In the genomic region with DNA sequence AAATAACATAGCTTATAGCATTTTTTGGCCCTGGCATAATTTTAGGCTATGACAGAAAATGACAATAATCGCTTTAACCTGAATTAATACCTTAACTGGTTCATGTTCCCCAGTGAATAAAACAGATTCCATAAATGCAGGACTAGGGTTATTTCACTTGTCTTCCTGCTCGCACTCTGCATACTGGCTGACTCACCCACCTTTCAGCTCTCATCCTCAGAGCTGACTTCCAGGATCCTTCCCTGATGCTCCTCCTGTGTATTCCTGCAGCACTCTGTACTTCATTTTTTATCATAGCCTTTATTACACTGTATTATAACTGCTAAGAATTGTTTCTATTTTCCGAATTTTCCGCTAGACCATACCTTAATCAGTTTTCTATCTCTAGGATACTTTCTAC, we compare ENCODE assay signal across 31 cellular contexts.
DNase-seq lines count a peak whose midpoint lies in the region; ATAC-seq, FAIRE-seq and TF ChIP-seq lines count a peak whose summit lies in the region.
"Had no signal": no experiment of that assay in that cellular context is flagged by ENCODE, and none has a peak within 500 bp of the region (broad histone marks: within the 10 kb centered on the region; RNA-seq: fewer than 3 reads in every experiment).

No MANE protein-coding gene starts in this region.

- H3K4me3 ChIP-seq in HUES64 (ENCODE audit: low read length), result no peak overlapping the region
- no peak overlapping the region for H3K4me3 ChIP-seq in K562
- no peak overlapping the region for H3K4me3 ChIP-seq in mesendoderm (ENCODE audit: low read length)
- no peak overlapping the region for H3K4me3 ChIP-seq in left ventricle myocardium inferior
- H3K4me3 ChIP-seq in suprapubic skin, result no peak overlapping the region
- H3K4me3 ChIP-seq: BLaER1, breast epithelium, PC-9, prostate gland, tibial nerve had no signal

- peak overlapping the region; percentile 28 for H3K27ac ChIP-seq in HUES64 (ENCODE audit: low read depth, low read length)
- peak overlapping the region; percentile 61; the same call in 2 of the 3 replicates for H3K27ac ChIP-seq in K562 (ENCODE audit: extremely low read depth, low read depth, low read length)
- no peak overlapping the region for H3K27ac ChIP-seq in mesendoderm (ENCODE audit: low read depth, low read length)
- H3K27ac ChIP-seq in left ventricle myocardium inferior (replicated peaks), result no peak overlapping the region
- no peak overlapping the region for H3K27ac ChIP-seq in suprapubic skin
- H3K27ac ChIP-seq: BLaER1, breast epithelium, neutrophil, PC-9, prostate gland, tibial nerve, VCaP had no signal

- no peak overlapping the region for H4K8ac ChIP-seq in mesendoderm (ENCODE audit: low read depth, low read length)

- no peak overlapping the region for H3K4ac ChIP-seq in mesendoderm (ENCODE audit: low read depth, low read length)

- no peak overlapping the region for H3K18ac ChIP-seq in mesendoderm (ENCODE audit: low read length)

- DNase-seq in EH (ENCODE audit: low read depth) (peak; percentile 12), K562 (ENCODE audit: extremely low read depth in 1 of 4, low spot score in 3 of 4) (no peak), mesendoderm (peak; percentile 36), left ventricle myocardium inferior (no peak), suprapubic skin (ENCODE audit: low spot score in 2 of 2) (no peak), erythroblast (lab: John Stamatoyannopoulos, UW) (no peak)
- no peak for DNase-seq in activated T-helper 2 cell treated with anti-CD3 and anti-CD28 coated beads, Interferon-gamma antibody, Interleukin-2, Interleukin-4, amounts not matched to agents 10 μg/mL and 5 μg/mL and 100 μg/mL, durations not matched to agents 14 hours and 24 hours and 36 hours (ENCODE audit: low spot score)
- DNase-seq: activated CD8-positive, alpha-beta memory T cell treated with anti-CD3 and anti-CD28 coated beads for 24 hours; activated effector memory CD4-positive, alpha-beta T cell treated with anti-CD3 and anti-CD28 coated beads, Interleukin-2, amount 50 U/mL, for 16 hours; activated T-cell treated with anti-CD3 and anti-CD28 coated beads for 4 hours; GDM1; hypothalamus; left ventricle myocardium superior; NCI-H1417; NCI-H2081 treated with DMSO at 0.1 percent for 48 hours; NCI-H2227 treated with DMSO at 0.1 percent for 48 hours; NCI-H526 treated with DMSO at 0.1 percent for 48 hours; NK-92 treated with Interleukin-12 subunit alpha and Interleukin-12 subunit beta, amount 100 ng/mL, for 24 hours; PC-9; SHP77; stimulated activated CD4-positive, alpha-beta T cell treated with anti-CD3 and anti-CD28 coated beads, Interleukin-4, amount 100 ng/mL, for 4 hours had no signal

- peak; percentile 37 for FAIRE-seq in K562 (lab: Jason Lieb, UNC)

- H3K23ac ChIP-seq in mesendoderm (ENCODE audit: low read length), result no peak overlapping the region

- TF ChIP-seq CTCF in K562 (IDR thresholded peaks at IDR 0.05 in 2 of 3, conservative IDR thresholded peaks at IDR 0.05 in 1 of 3; ENCODE audit: insufficient read depth in 2 of 3, low read depth in 1 of 3, low read length in 3 of 3) (no peak), left ventricle myocardium inferior (IDR thresholded peaks at IDR 0.05; ENCODE audit: borderline replicate concordance) (no peak), suprapubic skin (IDR thresholded peaks at IDR 0.05) (no peak)

- peaks cover 14% of the 10 kb centered on the region for H3K4me1 Mint-ChIP-seq in activated T-helper 2 cell treated with anti-CD3 and anti-CD28 coated beads, Interferon-gamma antibody, Interleukin-2, Interleukin-4, amounts not matched to agents 10 μg/mL and 5 μg/mL and 100 μg/mL, durations not matched to agents 14 hours and 24 hours and 36 hours (ENCODE audit: low read depth)

- H3K4me3 Mint-ChIP-seq in activated T-helper 2 cell treated with anti-CD3 and anti-CD28 coated beads, Interferon-gamma antibody, Interleukin-2, Interleukin-4, amounts not matched to agents 10 μg/mL and 5 μg/mL and 100 μg/mL, durations not matched to agents 14 hours and 24 hours and 36 hours (ENCODE audit: low read depth), result no peak overlapping the region
- H3K4me3 Mint-ChIP-seq: activated naive CD8-positive, alpha-beta T cell; T-helper 2 cell treated with Interferon-gamma antibody and Interleukin-4, amounts not matched to agents 5 μg/mL and 100 μg/mL, for 36 hours had no signal

- peaks cover 13% of the 10 kb centered on the region for H3K27me3 Mint-ChIP-seq in activated T-helper 2 cell treated with anti-CD3 and anti-CD28 coated beads, Interferon-gamma antibody, Interleukin-2, Interleukin-4, amounts not matched to agents 10 μg/mL and 5 μg/mL and 100 μg/mL, durations not matched to agents 14 hours and 24 hours and 36 hours (ENCODE audit: low read depth)

- H3K4me2 ChIP-seq in K562 (ENCODE audit: insufficient read depth, low read length) (no peak overlapping the region), mesendoderm (ENCODE audit: low read length) (no peak overlapping the region)
- H3K4me2 ChIP-seq: BLaER1, PC-9 had no signal

- no peak overlapping the region for H2BK120ac ChIP-seq in mesendoderm (ENCODE audit: low read depth, low read length)

- peak; percentile 68 for ATAC-seq in K562
- ATAC-seq: HCT116, left ventricle myocardium superior had no signal

- no peak overlapping the region for H3K27ac Mint-ChIP-seq in activated T-helper 2 cell treated with anti-CD3 and anti-CD28 coated beads, Interferon-gamma antibody, Interleukin-2, Interleukin-4, amounts not matched to agents 10 μg/mL and 5 μg/mL and 100 μg/mL, durations not matched to agents 14 hours and 24 hours and 36 hours
- H3K27ac Mint-ChIP-seq: activated naive CD8-positive, alpha-beta T cell; T-helper 2 cell treated with Interferon-gamma antibody and Interleukin-4, amounts not matched to agents 5 μg/mL and 100 μg/mL, for 36 hours had no signal

- H3K56ac ChIP-seq in mesendoderm (ENCODE audit: low read length), result no peak overlapping the region

- H3K36me3 ChIP-seq in HUES64 (ENCODE audit: insufficient read depth, low read length) (no peaks in the 10 kb centered on the region), K562 (ENCODE audit: control insufficient read depth, insufficient read depth, low read length) (no peaks in the 10 kb centered on the region), mesendoderm (ENCODE audit: control insufficient read depth, insufficient read depth, low read length) (no peaks in the 10 kb centered on the region), left ventricle myocardium inferior (no peaks in the 10 kb centered on the region), suprapubic skin (no peaks in the 10 kb centered on the region)
- H3K36me3 ChIP-seq: BLaER1, breast epithelium, neutrophil, prostate gland, tibial nerve had no signal

- no peak for TF ChIP-seq EP300 in K562 (IDR thresholded peaks at IDR 0.05; ENCODE audit: low read length)
- no peak for TF ChIP-seq EP300 in suprapubic skin (IDR thresholded peaks at IDR 0.05)

- intact Hi-C loops in K562 (cut with micrococcal nuclease), result no loop called here
- intact Hi-C loops in left ventricle myocardium inferior (cut with micrococcal nuclease), result no loop called here
- intact Hi-C loops in activated T-helper 2 cell treated with anti-CD3 and anti-CD28 coated beads, Interferon-gamma antibody, Interleukin-2, Interleukin-4, amounts not matched to agents 10 μg/mL and 5 μg/mL and 100 μg/mL, durations not matched to agents 14 hours and 24 hours and 36 hours (cut with micrococcal nuclease), result loop anchor here (2.0 kb wide), 1 partner anchor 30 kb away; no protein-coding TSS in a partner anchor

- whole genome bisulfite sequencing in HUES64, result 80% methylated on average over 4 of the region's 4 CpGs
- 44% methylated on average over 4 of the region's 4 CpGs for WGBS in K562 (ENCODE audit: insufficient coverage, low coverage, missing lambda C conversion rate)
- no CpG with 5 or more reads among the region's 4 CpGs for WGBS in mesendoderm (ENCODE audit: extremely low coverage, insufficient coverage, low lambda C conversion rate)
- 92% methylated on average over 4 of the region's 4 CpGs for WGBS in suprapubic skin

- H3K9me1 ChIP-seq in K562 (ENCODE audit: control insufficient read depth, insufficient read depth, low read length), result no peaks in the 10 kb centered on the region

- CTCF ChIA-PET in K562 (lab: Yijun Ruan, JAX; ENCODE audit: low intra/inter-chr PET ratio), result no interaction called here

- no peaks in the 10 kb centered on the region for H4K20me1 ChIP-seq in K562 (replicated peaks; ENCODE audit: control insufficient read depth, insufficient read depth, low read length)
- H4K20me1 ChIP-seq: BLaER1 had no signal

- TF ChIP-seq RAD21 in K562 (CRISPR knock-in tag; conservative IDR thresholded peaks at IDR 0.05 in 1 of 2, IDR thresholded peaks at IDR 0.05 in 1 of 2), result no peak

- no peaks in the 10 kb centered on the region for H3K9me3 Mint-ChIP-seq in activated T-helper 2 cell treated with anti-CD3 and anti-CD28 coated beads, Interferon-gamma antibody, Interleukin-2, Interleukin-4, amounts not matched to agents 10 μg/mL and 5 μg/mL and 100 μg/mL, durations not matched to agents 14 hours and 24 hours and 36 hours
- H3K9me3 Mint-ChIP-seq: T-helper 2 cell treated with Interferon-gamma antibody and Interleukin-4, amounts not matched to agents 5 μg/mL and 100 μg/mL, for 36 hours had no signal

- H2AK5ac ChIP-seq in mesendoderm (ENCODE audit: low read length), result no peak overlapping the region

- H2AFZ ChIP-seq in K562 (ENCODE audit: low read depth, low read length), result no peak overlapping the region
- H2AFZ ChIP-seq: PC-9 had no signal

- BruUV-seq in K562 (replicated peaks; lab: Mats Ljungman, UMichigan), result no TSS peak

- no peaks in the 10 kb centered on the region for H3K79me1 ChIP-seq in mesendoderm (ENCODE audit: low read length)

- TF ChIP-seq POLR2A in K562 (conservative IDR thresholded peaks at IDR 0.05) (no peak), suprapubic skin (IDR thresholded peaks at IDR 0.05) (no peak), erythroblast (IDR thresholded peaks at IDR 0.05; ENCODE audit: low read length) (no peak)

- no peak overlapping the region for H2BK15ac ChIP-seq in mesendoderm (replicated peaks; ENCODE audit: low read depth)

- H3K27me3 ChIP-seq in HUES64 (ENCODE audit: insufficient read depth, low read length) (no peaks in the 10 kb centered on the region), K562 (ENCODE audit: control insufficient read depth in 2 of 2, insufficient read depth in 2 of 2, low read length in 2 of 2) (no peaks in the 10 kb centered on the region), mesendoderm (ENCODE audit: insufficient read depth, low read length, poor library complexity) (no peaks in the 10 kb centered on the region), left ventricle myocardium inferior (ENCODE audit: low read depth) (no peaks in the 10 kb centered on the region), suprapubic skin (no peaks in the 10 kb centered on the region)
- H3K27me3 ChIP-seq: BLaER1, breast epithelium, neutrophil, tibial nerve had no signal

- H4K5ac ChIP-seq in mesendoderm (ENCODE audit: low read length), result no peak overlapping the region

- POLR2A ChIA-PET in K562 (lab: Yijun Ruan, JAX), result interaction anchor here (1.5 kb wide), 1 partner anchor 51 kb away, joined by 5 read pairs; no protein-coding TSS in a partner anchor

- H3K36me3 Mint-ChIP-seq in activated T-helper 2 cell treated with anti-CD3 and anti-CD28 coated beads, Interferon-gamma antibody, Interleukin-2, Interleukin-4, amounts not matched to agents 10 μg/mL and 5 μg/mL and 100 μg/mL, durations not matched to agents 14 hours and 24 hours and 36 hours (ENCODE audit: low read depth), result no peaks in the 10 kb centered on the region
- H3K36me3 Mint-ChIP-seq: activated naive CD8-positive, alpha-beta T cell had no signal

- no peaks in the 10 kb centered on the region for H3K9me3 ChIP-seq in HUES64 (ENCODE audit: insufficient read depth, low read depth, low read length)
- no peaks in the 10 kb centered on the region for H3K9me3 ChIP-seq in K562 (replicated peaks; ENCODE audit: control insufficient read depth, insufficient read depth, low read depth, low read length)
- no peaks in the 10 kb centered on the region for H3K9me3 ChIP-seq in left ventricle myocardium inferior (replicated peaks)
- H3K9me3 ChIP-seq in suprapubic skin, result no peaks in the 10 kb centered on the region
- H3K9me3 ChIP-seq: BLaER1, breast epithelium, neutrophil, prostate gland, tibial nerve had no signal

- in situ Hi-C loops in K562 (cut with MboI), result no loop called here

- H3K79me2 ChIP-seq in K562 (ENCODE audit: control insufficient read depth, insufficient read depth, low read length), result no peaks in the 10 kb centered on the region
- H3K79me2 ChIP-seq in mesendoderm (ENCODE audit: control insufficient read depth, insufficient read depth, low read length), result no peaks in the 10 kb centered on the region

- no peak overlapping the region for H2BK5ac ChIP-seq in mesendoderm (ENCODE audit: low read length)

- H3K4me1 ChIP-seq in HUES64 (ENCODE audit: insufficient read depth, low read length), result peaks cover 17% of the 10 kb centered on the region
- peaks cover 0 to 15% of the 10 kb centered on the region in 2 experiments; a peak in 3 of 5 replicates for H3K4me1 ChIP-seq in K562 (replicated peaks in 1 of 2; ENCODE audit: control insufficient read depth in 2 of 2, insufficient read depth in 2 of 2, low read length in 2 of 2)
- no peaks in the 10 kb centered on the region for H3K4me1 ChIP-seq in mesendoderm (ENCODE audit: control insufficient read depth, low read depth, low read length)
- H3K4me1 ChIP-seq in left ventricle myocardium inferior, result peaks cover 13% of the 10 kb centered on the region
- H3K4me1 ChIP-seq in suprapubic skin, result peaks cover 5% of the 10 kb centered on the region
- H3K4me1 ChIP-seq: BLaER1, breast epithelium, prostate gland, tibial nerve had no signal

- H3K9ac ChIP-seq in HUES64 (ENCODE audit: low read depth, low read length) (no peak overlapping the region), K562 (ENCODE audit: insufficient read depth in 1 of 2, low read depth in 2 of 2, low read length in 2 of 2) (peak overlapping the region in 1 of 2 experiments; percentile 50; a peak in 2 of 4 replicates), mesendoderm (ENCODE audit: low read length) (no peak overlapping the region)
- H3K9ac ChIP-seq: BLaER1 had no signal

Comparison
In these comparisons a context has a peak if more than half of its experiments do, and no peak if none do; other contexts are left out.
1. DNase-seq: peak in EH (single experiment) and mesendoderm (single experiment); none in K562 (0 of 4), left ventricle myocardium inferior (single experiment), suprapubic skin (0 of 2), erythroblast (0 of 2) and activated T-helper 2 cell treated with anti-CD3 and anti-CD28 coated beads, Interferon-gamma antibody, Interleukin-2, Interleukin-4, amounts not matched to agents 10 μg/mL and 5 μg/mL and 100 μg/mL, durations not matched to agents 14 hours and 24 hours and 36 hours (single experiment).
2. H3K27ac ChIP-seq: peak in HUES64 (single experiment) and K562 (single experiment); none in mesendoderm (single experiment), left ventricle myocardium inferior (single experiment) and suprapubic skin (single experiment).